Comparison of ENCODE assay signal across 8 cellular contexts in genomic region chr10:86261933-86262665, GRCh38.
DNase-seq lines count a peak whose midpoint lies in the region; ATAC-seq and TF ChIP-seq lines count a peak whose summit lies in the region.

No MANE protein-coding gene starts in this region.

- TF ChIP-seq RAD21 in HCT116 (IDR thresholded peaks at IDR 0.05; ENCODE audit: low read depth), result peak; percentile 72

- no peak overlapping the region for H3K27ac Mint-ChIP-seq in MCF 10A (ENCODE audit: low read depth, unreplicated experiment)

- no TSS peak for BruUV-seq in MCF 10A (replicated peaks; lab: Mats Ljungman, UMichigan)
- BruUV-seq in mammary epithelial cell (replicated peaks; lab: Mats Ljungman, UMichigan), result no TSS peak
- no TSS peak for BruUV-seq in HCT116 (replicated peaks; lab: Mats Ljungman, UMichigan)

- dilution Hi-C loops in mammary epithelial cell (cut with HindIII; ENCODE audit: low sequenced_read_pairs), result no loop called here

- no peaks in the 10 kb centered on the region for H3K9me3 Mint-ChIP-seq in MCF 10A (ENCODE audit: unreplicated experiment)

- in situ Hi-C loops in mammary epithelial cell (cut with MboI; ENCODE audit: low sequenced_read_pairs in 2 of 2), result no loop called here

- CTCF ChIA-PET in MCF 10A (lab: Yijun Ruan, JAX) (interaction anchor here (0.6 to 1.7 kb wide), 4 partner anchors 9 to 687 kb away, joined by 3 to 5 read pairs (median 4); no protein-coding TSS in a partner anchor), mammary epithelial cell (lab: Charles Lee; ENCODE audit: low non-redundant PET) (no interaction called here), HCT116 (lab: Charles Lee) (interaction anchor here (1.3 kb wide), 1 partner anchor 9 kb away, joined by 4 read pairs; no protein-coding TSS in a partner anchor)

- H2AFZ ChIP-seq in mammary epithelial cell (ENCODE audit: low read depth, low read length) (no peak overlapping the region), HCT116 (ENCODE audit: low read depth, low read length, poor library complexity, severe bottlenecking) (no peak overlapping the region)

- no peaks in the 10 kb centered on the region for H3K4me1 Mint-ChIP-seq in MCF 10A (ENCODE audit: insufficient read depth, unreplicated experiment)

- ATAC-seq in HCT116, result peak; percentile 97
- ATAC-seq in GM21737 (IDR thresholded peaks at IDR 0.05; ENCODE audit: unreplicated experiment), result no peak

- no peaks in the 10 kb centered on the region for H3K27me3 ChIP-seq in mammary epithelial cell (ENCODE audit: insufficient read depth, low read length)
- H3K27me3 ChIP-seq in HCT116 (ENCODE audit: insufficient read depth, low read length), result no peaks in the 10 kb centered on the region
- H3K27me3 ChIP-seq in sigmoid colon, result peaks cover 0 to 24% (median 0%) of the 10 kb centered on the region in 3 donors

- H3K4me3 ChIP-seq in mammary epithelial cell (replicated peaks in 1 of 3; ENCODE audit: insufficient read depth in 1 of 3, low read depth in 2 of 3, low read length in 3 of 3) (no peak overlapping the region), HCT116 (replicated peaks in 1 of 2; ENCODE audit: low read depth in 1 of 2, low read length in 2 of 2) (no peak overlapping the region), epithelial cell of proximal tubule (ENCODE audit: low read depth, low read length) (no peak overlapping the region), sigmoid colon (peak overlapping the region in 2 of 4 donors; percentile 20 to 34)

- H3K79me2 ChIP-seq in mammary epithelial cell (ENCODE audit: insufficient read depth, low read length) (no peaks in the 10 kb centered on the region), HCT116 (ENCODE audit: insufficient read depth, low read length) (no peaks in the 10 kb centered on the region)

- no peak overlapping the region for H3K4me3 Mint-ChIP-seq in MCF 10A (ENCODE audit: unreplicated experiment)

- no peak overlapping the region for H3K27ac ChIP-seq in mammary epithelial cell (ENCODE audit: insufficient read depth, low read depth, low read length)
- H3K27ac ChIP-seq in HCT116 (ENCODE audit: low read depth, low read length), result no peak overlapping the region
- no peak overlapping the region for H3K27ac ChIP-seq in sigmoid colon

- H3K36me3 ChIP-seq in mammary epithelial cell (ENCODE audit: insufficient read depth, low read length) (no peaks in the 10 kb centered on the region), HCT116 (ENCODE audit: control insufficient read depth in 1 of 2, insufficient read depth in 2 of 2, low read length in 2 of 2) (no peaks in the 10 kb centered on the region), sigmoid colon (no peaks in the 10 kb centered on the region)

- H3K9ac ChIP-seq in mammary epithelial cell (ENCODE audit: insufficient read depth, low read length) (no peak overlapping the region), HCT116 (ENCODE audit: low read length) (no peak overlapping the region)

- H3K4me2 ChIP-seq in mammary epithelial cell (ENCODE audit: insufficient read depth, low read depth, low read length) (no peak overlapping the region), HCT116 (ENCODE audit: low read length) (peak overlapping the region; percentile 46)

- DNase-seq in MCF 10A (ENCODE audit: unreplicated experiment) (peak; percentile 32), mammary epithelial cell (no peak), HCT116 (ENCODE audit: low read depth, low spot score) (no peak), NCI-H2107 treated with DMSO at 0.1 percent for 48 hours (lab: John Stamatoyannopoulos, UW; ENCODE audit: unreplicated experiment) (peak; percentile 62), epithelial cell of proximal tubule (ENCODE audit: low read depth) (no peak), sigmoid colon (peak; percentile 38)
- no peak for DNase-seq in activated CD4-positive, CD25-positive, alpha-beta regulatory T cell treated with anti-CD3 and anti-CD28 coated beads, Interleukin-2, amount 50 U/mL, for 72 hours

- intact Hi-C loops in MCF 10A (cut with micrococcal nuclease), result no loop called here
- intact Hi-C loops in mammary epithelial cell (cut with micrococcal nuclease), result no loop called here
- intact Hi-C loops in HCT116 (cut with micrococcal nuclease), result loop anchor here (2.0 to 5.0 kb wide), 2 partner anchors 113 to 325 kb away; no protein-coding TSS in a partner anchor
- intact Hi-C loops in sigmoid colon (cut with DNase I), result no loop called here

- H3K4me1 ChIP-seq in mammary epithelial cell (ENCODE audit: insufficient read depth, low read length), result no peaks in the 10 kb centered on the region
- H3K4me1 ChIP-seq in HCT116 (ENCODE audit: control insufficient read depth in 1 of 2, insufficient read depth in 2 of 2, low read length in 2 of 2), result peaks cover 0 to 8% of the 10 kb centered on the region in 2 experiments; a peak in 2 of 4 replicates
- H3K4me1 ChIP-seq in sigmoid colon, result peaks cover 0 to 17% (median 12%) of the 10 kb centered on the region in 4 donors

- no peak for TF ChIP-seq POLR2A in HCT116 (IDR thresholded peaks at IDR 0.05; ENCODE audit: borderline replicate concordance, extremely low read depth, insufficient read depth, insufficient read length)
- TF ChIP-seq POLR2A in sigmoid colon (IDR thresholded peaks at IDR 0.05), result no peak

- TF ChIP-seq EP300 in sigmoid colon (IDR thresholded peaks at IDR 0.05), result no peak

- no peaks in the 10 kb centered on the region for H3K36me3 Mint-ChIP-seq in MCF 10A (ENCODE audit: insufficient read depth, unreplicated experiment)

- H3K9me3 ChIP-seq in mammary epithelial cell (replicated peaks; ENCODE audit: insufficient read depth, low read length) (peaks cover 6% of the 10 kb centered on the region), HCT116 (ENCODE audit: control insufficient read depth in 1 of 2, insufficient read depth in 1 of 2, low read depth in 1 of 2, low read length in 2 of 2) (no peaks in the 10 kb centered on the region), sigmoid colon (no peaks in the 10 kb centered on the region)

- RAD21 ChIA-PET in HCT116 (lab: Charles Lee; ENCODE audit: low non-redundant PET in 1 of 2, low total read pairs in 2 of 2, uncharacterized antibody in 2 of 2, unreplicated experiment in 2 of 2), result no interaction called here

- 72% methylated on average over 14 of the region's 14 CpGs for WGBS in mammary epithelial cell (ENCODE audit: low coverage, missing lambda C conversion rate)
- WGBS in sigmoid colon, 2 donors, result 42 to 54% methylated on average over 14 of the region's 14 CpGs

- no peaks in the 10 kb centered on the region for H4K20me1 ChIP-seq in mammary epithelial cell (ENCODE audit: insufficient read depth, low read length)
- no peaks in the 10 kb centered on the region for H4K20me1 ChIP-seq in HCT116 (ENCODE audit: insufficient read depth)

- H3K27me3 Mint-ChIP-seq in MCF 10A (ENCODE audit: insufficient read depth, unreplicated experiment), result no peaks in the 10 kb centered on the region

- POLR2A ChIA-PET in MCF 10A (lab: Yijun Ruan, JAX) (no interaction called here), HCT116 (lab: Charles Lee) (no interaction called here)

- TF ChIP-seq CTCF in MCF 10A (IDR thresholded peaks at IDR 0.05; ENCODE audit: unreplicated experiment) (no peak), mammary epithelial cell (conservative IDR thresholded peaks at IDR 0.05 in 1 of 2, IDR thresholded peaks at IDR 0.05 in 1 of 2; ENCODE audit: extremely low read depth in 1 of 2, insufficient read depth in 1 of 2, low read depth in 1 of 2, low read length in 2 of 2) (no peak), HCT116 (IDR thresholded peaks at IDR 0.05 in 2 of 3, conservative IDR thresholded peaks at IDR 0.05 in 1 of 3; ENCODE audit: borderline replicate concordance in 1 of 3, insufficient read depth in 1 of 3, low read depth in 2 of 3, low read length in 2 of 3) (peak; percentile 61 to 69 (median 65)), epithelial cell of proximal tubule (conservative IDR thresholded peaks at IDR 0.05; ENCODE audit: low read depth, low read length) (peak; percentile 44), sigmoid colon (IDR thresholded peaks at IDR 0.05) (no peak)

- no peaks in the 10 kb centered on the region for H3K9me2 ChIP-seq in HCT116 (ENCODE audit: insufficient read depth)

TF ChIP-seq in HCT116, 20 proteins besides CTCF, POLR2A, EP300 and RAD21:
- TF ChIP-seq SIN3A (IDR thresholded peaks at IDR 0.05; ENCODE audit: low read depth) (no peak), FOSL1 (IDR thresholded peaks at IDR 0.05; ENCODE audit: low read depth) (no peak)
- TF ChIP-seq, protein P1, sequence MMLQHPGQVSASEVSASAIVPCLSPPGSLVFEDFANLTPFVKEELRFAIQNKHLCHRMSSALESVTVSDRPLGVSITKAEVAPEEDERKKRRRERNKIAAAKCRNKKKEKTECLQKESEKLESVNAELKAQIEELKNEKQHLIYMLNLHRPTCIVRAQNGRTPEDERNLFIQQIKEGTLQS (IDR thresholded peaks at IDR 0.05), result no peak

Comparison
In these comparisons a context has a peak if more than half of its experiments do, and no peak if none do; other contexts are left out.
1. DNase-seq: peak in MCF 10A (single experiment), NCI-H2107 treated with DMSO at 0.1 percent for 48 hours (single experiment) and sigmoid colon (single experiment); none in mammary epithelial cell (single experiment), HCT116 (single experiment), epithelial cell of proximal tubule (single experiment) and activated CD4-positive, CD25-positive, alpha-beta regulatory T cell treated with anti-CD3 and anti-CD28 coated beads, Interleukin-2, amount 50 U/mL, for 72 hours (single experiment).
2. CTCF ChIP-seq: peak in HCT116 (3 of 3) and epithelial cell of proximal tubule (single experiment); none in MCF 10A (single experiment), mammary epithelial cell (0 of 2) and sigmoid colon (0 of 4).